Comparison of ENCODE assay signal across 16 cellular contexts in the genomic region with DNA sequence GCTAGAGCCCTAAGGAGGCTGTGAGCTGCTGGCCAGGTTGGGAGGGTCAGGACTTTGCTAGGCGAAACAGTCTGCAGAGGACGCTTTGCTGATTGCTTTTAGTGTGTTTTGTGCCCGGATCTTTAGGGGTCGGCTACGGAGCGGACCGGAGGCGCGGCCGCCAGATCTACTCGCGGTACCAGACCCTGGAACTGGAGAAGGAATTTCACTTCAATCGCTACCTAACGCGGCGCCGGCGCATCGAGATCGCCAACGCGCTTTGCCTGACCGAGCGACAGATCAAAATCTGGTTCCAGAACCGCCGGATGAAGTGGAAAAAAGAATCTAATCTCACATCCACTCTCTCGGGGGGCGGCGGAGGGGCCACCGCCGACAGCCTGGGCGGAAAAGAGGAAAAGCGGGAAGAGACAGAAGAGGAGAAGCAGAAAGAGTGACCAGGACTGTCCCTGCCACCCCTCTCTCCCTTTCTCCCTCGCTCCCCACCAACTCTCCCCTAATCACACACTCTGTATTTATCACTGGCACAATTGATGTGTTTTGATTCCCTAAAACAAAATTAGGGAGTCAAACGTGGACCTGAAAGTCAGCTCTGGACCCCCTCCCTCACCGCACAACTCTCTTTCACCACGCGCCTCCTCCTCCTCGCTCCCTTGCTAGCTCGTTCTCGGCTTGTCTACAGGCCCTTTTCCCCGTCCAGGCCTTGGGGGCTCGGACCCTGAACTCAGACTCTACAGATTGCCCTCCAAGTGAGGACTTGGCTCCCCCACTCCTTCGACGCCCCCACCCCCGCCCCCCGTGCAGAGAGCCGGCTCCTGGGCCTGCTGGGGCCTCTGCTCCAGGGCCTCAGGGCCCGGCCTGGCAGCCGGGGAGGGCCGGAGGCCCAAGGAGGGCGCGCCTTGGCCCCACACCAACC. TPM values are rescaled to one million over a fixed set of nuclear protein-coding genes. Genes with fewer than 3 reads are reported as not detected.
DNase-seq lines count a peak whose midpoint lies in the region; ATAC-seq, FAIRE-seq and TF ChIP-seq lines count a peak whose summit lies in the region.
"Had no signal": no experiment of that assay in that cellular context is flagged by ENCODE, and none has a peak within 500 bp of the region (broad histone marks: within the 10 kb centered on the region; RNA-seq: fewer than 3 reads in every experiment).

No MANE protein-coding gene starts in this region.

- no peaks in the 10 kb centered on the region for H3K79me2 ChIP-seq in GM23338 (replicated peaks; ENCODE audit: insufficient read depth)
- peaks cover 42% of the 10 kb centered on the region for H3K79me2 ChIP-seq in keratinocyte (ENCODE audit: control insufficient read depth, insufficient read depth, low read length)
- peaks cover 13% of the 10 kb centered on the region for H3K79me2 ChIP-seq in smooth muscle cell (ENCODE audit: low read depth)

- H3K4me2 ChIP-seq in GM23338 (peak overlapping the region; percentile 71), keratinocyte (ENCODE audit: control insufficient read depth, extremely low read depth, insufficient read depth, low read depth, low read length) (peak overlapping the region; percentile 98), smooth muscle cell (peak overlapping the region; percentile 94)

- ATAC-seq in GM23338 (peak; percentile 5), GM21390 (IDR thresholded peaks at IDR 0.05; ENCODE audit: unreplicated experiment) (no peak)
- ATAC-seq: pancreas had no signal

- H4K20me1 ChIP-seq in GM23338 (replicated peaks; ENCODE audit: insufficient read depth) (peaks cover 37% of the 10 kb centered on the region; the same call in 1 of the 2 replicates), keratinocyte (ENCODE audit: control insufficient read depth, extremely low read depth, insufficient read depth, low read length) (no peaks in the 10 kb centered on the region), smooth muscle cell (ENCODE audit: low read depth) (no peaks in the 10 kb centered on the region)

- peak overlapping the region; percentile 41 for H3K4me3 ChIP-seq in GM23338
- H3K4me3 ChIP-seq in adipocyte (ENCODE audit: low read length) = peak overlapping the region; percentile 83
- peak overlapping the region in 2 of 3 experiments; percentile 59 to 77 for H3K4me3 ChIP-seq in keratinocyte (ENCODE audit: control insufficient read depth in 2 of 3, extremely low read depth in 1 of 3, insufficient read depth in 2 of 3, low read depth in 1 of 3, low read length in 3 of 3)
- H3K4me3 ChIP-seq in smooth muscle cell = peak overlapping the region; percentile 52
- H3K4me3 ChIP-seq: colonic mucosa had no signal

- no peaks in the 10 kb centered on the region for H3K9me1 ChIP-seq in keratinocyte (ENCODE audit: control insufficient read depth, extremely low read depth, insufficient read depth, low read length)

- H3K9ac ChIP-seq in adipocyte (ENCODE audit: low read length) = peak overlapping the region; percentile 99
- peak overlapping the region; percentile 69 for H3K9ac ChIP-seq in keratinocyte (ENCODE audit: control insufficient read depth, extremely low read depth, insufficient read depth, low read length)
- peak overlapping the region; percentile 7 for H3K9ac ChIP-seq in smooth muscle cell (ENCODE audit: low read depth)

- H3F3A ChIP-seq in GM23338 (replicated peaks; ENCODE audit: low read depth) (peaks cover 38% of the 10 kb centered on the region; the same call in 1 of the 2 replicates), smooth muscle cell (ENCODE audit: low read depth) (no peaks in the 10 kb centered on the region)

- peak overlapping the region; percentile 47; the same call in 1 of the 2 replicates for H2AFZ ChIP-seq in GM23338
- H2AFZ ChIP-seq in keratinocyte (ENCODE audit: control insufficient read depth, low read length) = no peak overlapping the region
- no peak overlapping the region for H2AFZ ChIP-seq in smooth muscle cell (ENCODE audit: low read depth)

- H3K9me3 ChIP-seq in adipocyte (ENCODE audit: control insufficient read depth, low read length) (no peaks in the 10 kb centered on the region), keratinocyte (ENCODE audit: control insufficient read depth, low read depth, low read length) (no peaks in the 10 kb centered on the region), smooth muscle cell (replicated peaks; ENCODE audit: low read depth) (no peaks in the 10 kb centered on the region)
- H3K9me3 ChIP-seq: colonic mucosa, pancreas had no signal

- FAIRE-seq in keratinocyte (lab: Jason Lieb, UNC) = no peak
- FAIRE-seq: pancreas had no signal

- H3K9me2 ChIP-seq in GM23338 (ENCODE audit: insufficient read depth) = no peaks in the 10 kb centered on the region

- no peaks in the 10 kb centered on the region for H3K36me3 Mint-ChIP-seq in GM23338 (ENCODE audit: low read depth)

- H3K4me3 Mint-ChIP-seq in GM23338 = peak overlapping the region; percentile 30

- H3K27ac Mint-ChIP-seq in GM23338 = no peak overlapping the region

- H3K4me1 ChIP-seq in GM23338 (ENCODE audit: insufficient read depth) (peaks cover 45% of the 10 kb centered on the region), adipocyte (ENCODE audit: control insufficient read depth, insufficient read depth, low read length) (peaks cover 55% of the 10 kb centered on the region), keratinocyte (ENCODE audit: control insufficient read depth, extremely low read depth, insufficient read depth, low read length) (peaks cover 37% of the 10 kb centered on the region), smooth muscle cell (ENCODE audit: low read depth) (peaks cover 8% of the 10 kb centered on the region)
- H3K4me1 ChIP-seq: colonic mucosa, pancreas had no signal

- peaks cover 96% of the 10 kb centered on the region for H3K27me3 Mint-ChIP-seq in GM23338 (ENCODE audit: insufficient read depth, low read depth, poor library complexity)

- DNase-seq in GM23338 (ENCODE audit: low spot score) (peak; percentile 64), adipocyte (ENCODE audit: low read depth) (no peak), keratinocyte (ENCODE audit: low read depth, low spot score) (no peak), smooth muscle cell (lab: John Stamatoyannopoulos, UW; ENCODE audit: unreplicated experiment) (no peak), NCI-H345 (lab: John Stamatoyannopoulos, UW) (no peak), EL (no peak)
- DNase-seq in activated CD4-positive, CD25-positive, alpha-beta regulatory T cell (lab: John Stamatoyannopoulos, UW) = no peak
- DNase-seq: activated CD8-positive, alpha-beta memory T cell treated with anti-CD3 and anti-CD28 coated beads, Interleukin-2, amount 50 U/mL, for 4 hours; amygdala; colonic mucosa; IMR-90; NCI-H1417 had no signal

- H3K4me1 Mint-ChIP-seq in GM23338 = peaks cover 27% of the 10 kb centered on the region

- H3K36me3 ChIP-seq in GM23338 (ENCODE audit: insufficient read depth) (no peaks in the 10 kb centered on the region), adipocyte (ENCODE audit: control insufficient read depth, insufficient read depth, low read length, severe bottlenecking) (peaks cover 10% of the 10 kb centered on the region), keratinocyte (ENCODE audit: control insufficient read depth in 2 of 2, extremely low read depth in 1 of 2, insufficient read depth in 2 of 2, low read length in 2 of 2) (peaks cover 0 to 1% of the 10 kb centered on the region in 2 experiments), smooth muscle cell (ENCODE audit: low read depth) (no peaks in the 10 kb centered on the region)
- H3K36me3 ChIP-seq: colonic mucosa, pancreas had no signal

- H3K27ac ChIP-seq in GM23338 (ENCODE audit: low read depth) (no peak overlapping the region), keratinocyte (ENCODE audit: control insufficient read depth, insufficient read depth, low read length) (peak overlapping the region; percentile 40), smooth muscle cell (ENCODE audit: low read depth) (peak overlapping the region; percentile 88)
- H3K27ac ChIP-seq: colonic mucosa, pancreas had no signal

- dilution Hi-C loops in keratinocyte (cut with MboI; ENCODE audit: extremely low pct_ligation_motif_present, low sequenced_read_pairs) = no loop called here

- WGBS in smooth muscle cell (ENCODE audit: low lambda C conversion rate) = 17% methylated on average over 48 of the region's 53 CpGs

- H3K9me3 Mint-ChIP-seq in GM23338 = peaks cover 4% of the 10 kb centered on the region

- peaks cover 100% of the 10 kb centered on the region for H3K27me3 ChIP-seq in GM23338 (ENCODE audit: insufficient read depth)
- H3K27me3 ChIP-seq in adipocyte (replicated peaks; ENCODE audit: control insufficient read depth, insufficient read depth, low read length) = no peaks in the 10 kb centered on the region
- no peaks in the 10 kb centered on the region for H3K27me3 ChIP-seq in keratinocyte (ENCODE audit: control insufficient read depth, extremely low read depth, insufficient read depth, low read length)
- peaks cover 99% of the 10 kb centered on the region for H3K27me3 ChIP-seq in smooth muscle cell (ENCODE audit: low read depth)

- TF ChIP-seq CTCF in GM23338 (conservative IDR thresholded peaks at IDR 0.05; ENCODE audit: low read depth in 2 of 2) (no peak), keratinocyte (optimal IDR thresholded peaks at IDR 0.05 in 1 of 3, IDR thresholded peaks at IDR 0.05 in 1 of 3, conservative IDR thresholded peaks at IDR 0.05 in 1 of 3; ENCODE audit: extremely low read depth in 1 of 3, insufficient read depth in 2 of 3, low read length in 3 of 3) (no peak), smooth muscle cell (IDR thresholded peaks at IDR 0.05; ENCODE audit: borderline replicate concordance, insufficient read depth, poor library complexity, severe bottlenecking) (no peak)

RNA-seq across cellular contexts. Expression of a gene that starts 1.5 kb away (rescaled TPM):
- total RNA-seq in GM23338 (2014; rRNA removed; shearing (Covaris generic)) = not detected in 2 replicates
- polyA plus RNA-seq in GM23338 (2016; fragmentation: Nextera tagmentation; extraction: Ambion mirVana) = not detected in 2 replicates
- 3.7 to 5.6 TPM (median 4.7 TPM) in 3 replicates for polyA plus RNA-seq in keratinocyte
- 4.3 TPM for polyA plus RNA-seq in keratinocyte (2011; ENCODE audit: low read depth)
- polyA plus RNA-seq in keratinocyte (2011; cell fraction: cytosol; rRNA removed) = 3.6 and 4.6 TPM in 2 replicates
- polyA plus RNA-seq in keratinocyte (2011; cell fraction: nucleus; rRNA removed) = 9.2 and 13.8 TPM in 2 replicates
- polyA plus RNA-seq in keratinocyte (2012; ENCODE audit: low replicate concordance) = 2.9 and 6.1 TPM in 2 replicates
- polyA minus RNA-seq in keratinocyte = 3.5 to 4.5 TPM (median 4.0 TPM) in 3 replicates
- polyA minus RNA-seq in keratinocyte (2011; cell fraction: cytosol; rRNA and poly(A)+ RNA removed) = 0.96 TPM
- polyA minus RNA-seq in keratinocyte (2011; cell fraction: nucleus; rRNA and poly(A)+ RNA removed) = 2.5 and 2.9 TPM in 2 replicates
- 3.0 and 3.1 TPM in 2 replicates for total RNA-seq in smooth muscle cell
- polyA plus RNA-seq in smooth muscle cell = 8.3 and 12.3 TPM in 2 replicates
- total RNA-seq: IMR-90, lung microvascular endothelial cell had no signal

RNA-seq across cellular contexts. Expression of a gene that starts 3.1 kb away (rescaled TPM):
- total RNA-seq in GM23338 (2014; rRNA removed; shearing (Covaris generic)) = not detected in 2 replicates
- polyA plus RNA-seq in GM23338 (2016; fragmentation: Nextera tagmentation; extraction: Ambion mirVana) = not detected in 2 replicates
- 0.18 to 0.73 TPM (median 0.33 TPM) in 3 replicates for polyA plus RNA-seq in keratinocyte
- polyA plus RNA-seq in keratinocyte (2011; ENCODE audit: low read depth) = not detected
- polyA plus RNA-seq in keratinocyte (2011; cell fraction: cytosol; rRNA removed) = 0.21 and 0.69 TPM in 2 replicates
- polyA plus RNA-seq in keratinocyte (2011; cell fraction: nucleus; rRNA removed) = 0.59 and 0.97 TPM in 2 replicates
- 0.71 TPM in 1 of 2 replicates, not detected in the other for polyA plus RNA-seq in keratinocyte (2012; ENCODE audit: low replicate concordance)
- 0.13 to 1.1 TPM (median 0.42 TPM) in 3 replicates for polyA minus RNA-seq in keratinocyte
- polyA minus RNA-seq in keratinocyte (2011; cell fraction: cytosol; rRNA and poly(A)+ RNA removed) = not detected
- polyA minus RNA-seq in keratinocyte (2011; cell fraction: nucleus; rRNA and poly(A)+ RNA removed) = 0.42 and 0.93 TPM in 2 replicates
- total RNA-seq in smooth muscle cell = 1.3 TPM in 1 of 2 replicates, not detected in the other
- polyA plus RNA-seq in smooth muscle cell = 0.54 TPM in 1 of 2 replicates, not detected in the other
- total RNA-seq: colonic mucosa, G401, IMR-90, lung microvascular endothelial cell, pancreas had no signal
- polyA plus RNA-seq: IMR-90, pancreas had no signal

RNA-seq across cellular contexts. Expression of a gene that starts 21.0 kb away (rescaled TPM):
- total RNA-seq in GM23338 (2014; rRNA removed; shearing (Covaris generic)) = not detected in 2 replicates
- not detected in 2 replicates for polyA plus RNA-seq in GM23338 (2016; fragmentation: Nextera tagmentation; extraction: Ambion mirVana)
- 1.8 to 3.8 TPM (median 2.0 TPM) in 3 replicates for polyA plus RNA-seq in keratinocyte
- 2.1 TPM for polyA plus RNA-seq in keratinocyte (2011; ENCODE audit: low read depth)
- 3.3 TPM in 2 replicates for polyA plus RNA-seq in keratinocyte (2011; cell fraction: cytosol; rRNA removed)
- polyA plus RNA-seq in keratinocyte (2011; cell fraction: nucleus; rRNA removed) = 4.2 and 4.7 TPM in 2 replicates
- polyA plus RNA-seq in keratinocyte (2012; ENCODE audit: low replicate concordance) = 2.0 and 3.3 TPM in 2 replicates
- polyA minus RNA-seq in keratinocyte = 1.3 to 2.3 TPM (median 1.5 TPM) in 3 replicates
- polyA minus RNA-seq in keratinocyte (2011; cell fraction: cytosol; rRNA and poly(A)+ RNA removed) = 2.1 TPM
- 1.4 and 1.6 TPM in 2 replicates for polyA minus RNA-seq in keratinocyte (2011; cell fraction: nucleus; rRNA and poly(A)+ RNA removed)
- total RNA-seq in smooth muscle cell = 1.4 and 1.6 TPM in 2 replicates
- 3.8 and 4.4 TPM in 2 replicates for polyA plus RNA-seq in smooth muscle cell
- total RNA-seq: colonic mucosa, lung microvascular endothelial cell, pancreas had no signal
- polyA plus RNA-seq: pancreas had no signal

RNA-seq across cellular contexts. Expression of a gene that starts 23.9 kb away (rescaled TPM):
- not detected in 2 replicates for total RNA-seq in GM23338 (2014; rRNA removed; shearing (Covaris generic))
- polyA plus RNA-seq in GM23338 (2016; fragmentation: Nextera tagmentation; extraction: Ambion mirVana) (not detected in 2 replicates), keratinocyte (0.81 to 1.8 TPM (median 1.8 TPM) in 3 replicates), smooth muscle cell (1.2 and 1.9 TPM in 2 replicates)
- 0.19 TPM for polyA plus RNA-seq in keratinocyte (2011; ENCODE audit: low read depth)
- polyA plus RNA-seq in keratinocyte (2011; cell fraction: cytosol; rRNA removed) = 0.73 and 1.2 TPM in 2 replicates
- 2.1 and 3.1 TPM in 2 replicates for polyA plus RNA-seq in keratinocyte (2011; cell fraction: nucleus; rRNA removed)
- polyA plus RNA-seq in keratinocyte (2012; ENCODE audit: low replicate concordance) = 1.1 and 2.3 TPM in 2 replicates
- polyA minus RNA-seq in keratinocyte = 0.16 to 1.5 TPM in 2 of 3 replicates, not detected in the other
- not detected for polyA minus RNA-seq in keratinocyte (2011; cell fraction: cytosol; rRNA and poly(A)+ RNA removed)
- polyA minus RNA-seq in keratinocyte (2011; cell fraction: nucleus; rRNA and poly(A)+ RNA removed) = 0.39 TPM in 1 of 2 replicates, not detected in the other
- total RNA-seq in smooth muscle cell = 0.49 TPM in 2 replicates
- total RNA-seq: colonic mucosa, lung microvascular endothelial cell had no signal

RNA-seq across cellular contexts. Expression of a gene that starts 29.8 kb away (rescaled TPM):
- total RNA-seq in GM23338 (2014; rRNA removed; shearing (Covaris generic)) = not detected in 2 replicates
- polyA plus RNA-seq in GM23338 (2016; fragmentation: Nextera tagmentation; extraction: Ambion mirVana) (not detected in 2 replicates), keratinocyte (1.1 to 3.3 TPM (median 1.8 TPM) in 3 replicates), smooth muscle cell (2.5 and 2.7 TPM in 2 replicates)
- polyA plus RNA-seq in keratinocyte (2011; ENCODE audit: low read depth) = 2.9 TPM
- polyA plus RNA-seq in keratinocyte (2011; cell fraction: cytosol; rRNA removed) = 2.4 and 2.9 TPM in 2 replicates
- polyA plus RNA-seq in keratinocyte (2011; cell fraction: nucleus; rRNA removed) = 3.1 and 3.7 TPM in 2 replicates
- 3.5 and 4.4 TPM in 2 replicates for polyA plus RNA-seq in keratinocyte (2012; ENCODE audit: low replicate concordance)
- polyA minus RNA-seq in keratinocyte = 0.23 to 1.4 TPM (median 0.90 TPM) in 3 replicates
- polyA minus RNA-seq in keratinocyte (2011; cell fraction: cytosol; rRNA and poly(A)+ RNA removed) = 2.1 TPM
- 1.2 and 1.4 TPM in 2 replicates for polyA minus RNA-seq in keratinocyte (2011; cell fraction: nucleus; rRNA and poly(A)+ RNA removed)
- total RNA-seq in smooth muscle cell = 0.54 and 1.2 TPM in 2 replicates
- total RNA-seq: colonic mucosa, IMR-90, lung microvascular endothelial cell had no signal

Comparison
In these comparisons a context has a peak if more than half of its experiments do, and no peak if none do; other contexts are left out.
1. H3K9ac ChIP-seq: peak in every context shown above with its lines; median percentile 99 in adipocyte; 69 in keratinocyte; 7 in smooth muscle cell.